Comparison of ENCODE assay signal across 8 cellular contexts in the genomic region with DNA sequence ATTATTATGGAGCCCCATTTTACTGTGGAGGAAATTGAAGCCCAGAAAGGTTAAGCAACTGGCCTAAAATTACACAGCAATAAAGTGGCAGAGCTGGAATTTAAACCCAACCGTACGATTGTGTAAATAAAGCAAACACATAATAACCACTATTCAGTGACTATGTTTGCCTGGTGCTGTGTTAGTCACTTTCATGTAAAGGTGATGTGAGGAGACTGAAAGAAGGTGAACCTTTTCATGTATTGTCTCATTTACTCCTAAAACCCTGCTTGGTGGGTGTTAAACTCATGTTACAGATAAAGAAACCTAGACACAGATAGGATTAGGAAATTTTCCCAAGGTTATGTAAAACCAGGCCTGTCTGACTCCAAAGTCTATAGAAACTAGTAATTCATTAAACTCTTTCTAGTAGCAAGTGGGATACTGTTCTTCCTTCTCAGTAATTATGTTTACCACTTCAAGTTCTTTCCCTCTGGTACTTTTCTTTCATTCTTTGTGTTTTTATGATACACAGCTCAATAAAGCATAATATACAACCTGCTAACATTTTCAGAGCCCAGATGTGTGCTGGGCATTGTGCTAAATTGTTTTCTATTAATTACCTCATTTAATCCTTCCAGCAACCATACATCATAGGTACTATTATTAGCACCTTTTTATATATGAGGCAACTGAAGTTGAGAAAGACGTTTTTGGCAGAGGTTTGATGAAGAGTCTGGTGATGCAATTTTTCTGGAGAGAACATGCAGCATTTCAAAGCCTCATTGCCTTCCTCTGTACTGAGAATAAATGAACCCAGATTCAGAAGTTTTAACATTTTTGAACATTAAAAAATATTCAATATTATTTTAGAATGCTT.
DNase-seq lines count a peak whose midpoint lies in the region; ATAC-seq and TF ChIP-seq lines count a peak whose summit lies in the region.

No MANE protein-coding gene starts in this region.

- intact Hi-C loops in naive thymus-derived CD4-positive, alpha-beta T cell (cut with micrococcal nuclease) = no loop called here

- no peaks in the 10 kb centered on the region for H3K27me3 ChIP-seq in naive thymus-derived CD4-positive, alpha-beta T cell (ENCODE audit: control insufficient read depth in 2 of 2, insufficient read depth in 2 of 2, low read length in 2 of 2)

- TF ChIP-seq CTCF in brain (conservative IDR thresholded peaks at IDR 0.05) = no peak

- H3K36me3 ChIP-seq in naive thymus-derived CD4-positive, alpha-beta T cell (ENCODE audit: control insufficient read depth in 2 of 3, insufficient read depth in 3 of 3, low read length in 3 of 3) = no peaks in the 10 kb centered on the region

- peak overlapping the region in 3 of 5 experiments; percentile 73 to 92 (median 79) for H3K27ac Mint-ChIP-seq in brain
- H3K27ac Mint-ChIP-seq in naive thymus-derived CD4-positive, alpha-beta T cell = peak overlapping the region in 7 of 9 donors; percentile 19 to 74 (median 58)

- no peaks in the 10 kb centered on the region for H3K9me3 ChIP-seq in naive thymus-derived CD4-positive, alpha-beta T cell (ENCODE audit: control insufficient read depth in 2 of 3, low read length in 3 of 3)

- H3K4me3 ChIP-seq in naive thymus-derived CD4-positive, alpha-beta T cell (ENCODE audit: low read length) = no peak overlapping the region

- DNase-seq in naive thymus-derived CD4-positive, alpha-beta T cell = no peak
- DNase-seq in NCI-H1048 (lab: John Stamatoyannopoulos, UW) (no peak), T-helper 9 cell (no peak)
- DNase-seq in effector CD8-positive, alpha-beta T cell (lab: John Stamatoyannopoulos, UW) = no peak

- H3K27me3 Mint-ChIP-seq in brain = no peaks in the 10 kb centered on the region
- H3K27me3 Mint-ChIP-seq in naive thymus-derived CD4-positive, alpha-beta T cell = peaks cover 0 to 5% (median 0%) of the 10 kb centered on the region in 5 donors

- H3K4me3 Mint-ChIP-seq in brain = no peak overlapping the region
- H3K4me3 Mint-ChIP-seq in naive thymus-derived CD4-positive, alpha-beta T cell = peak overlapping the region in 5 of 10 donors; percentile 15 to 83 (median 51)

- POLR2A ChIA-PET in naive thymus-derived CD4-positive, alpha-beta T cell (lab: Charles Lee) = no interaction called here

- H3K9me3 Mint-ChIP-seq in brain = peaks cover 0 to 8% (median 3%) of the 10 kb centered on the region in 5 experiments
- peaks cover 0 to 9% (median 0%) of the 10 kb centered on the region in 11 donors for H3K9me3 Mint-ChIP-seq in naive thymus-derived CD4-positive, alpha-beta T cell

- H3K4me1 Mint-ChIP-seq in brain = peaks cover 24% of the 10 kb centered on the region
- H3K4me1 Mint-ChIP-seq in naive thymus-derived CD4-positive, alpha-beta T cell = peaks cover 10 to 50% (median 28%) of the 10 kb centered on the region in 7 donors

- no peak overlapping the region for H3K27ac ChIP-seq in naive thymus-derived CD4-positive, alpha-beta T cell (ENCODE audit: low read depth, low read length)

- H3K36me3 Mint-ChIP-seq in brain = no peaks in the 10 kb centered on the region
- peaks cover 0 to 14% (median 0%) of the 10 kb centered on the region in 5 donors for H3K36me3 Mint-ChIP-seq in naive thymus-derived CD4-positive, alpha-beta T cell

- CTCF ChIA-PET in naive thymus-derived CD4-positive, alpha-beta T cell (lab: Charles Lee) = no interaction called here

- peak; percentile 9 for ATAC-seq in GM19372 (IDR thresholded peaks at IDR 0.05; ENCODE audit: low read depth, unreplicated experiment)
- peak; percentile 10 for ATAC-seq in HG03342 (IDR thresholded peaks at IDR 0.05; ENCODE audit: unreplicated experiment)
- ATAC-seq in naive thymus-derived CD4-positive, alpha-beta T cell = peak; percentile 18
- ATAC-seq in HG03039 (IDR thresholded peaks at IDR 0.05; ENCODE audit: unreplicated experiment) = no peak

- peaks cover 6 to 14% of the 10 kb centered on the region in 2 donors for H3K4me1 ChIP-seq in naive thymus-derived CD4-positive, alpha-beta T cell (ENCODE audit: control insufficient read depth in 2 of 2, insufficient read depth in 2 of 2, low read length in 2 of 2)
